Comparison of ENCODE assay signal across 8 cellular contexts in genomic region chr10:124917168-124917938, GRCh38. TPM values are rescaled to one million over a fixed set of nuclear protein-coding genes. Genes with fewer than 3 reads are reported as not detected.
DNase-seq lines count a peak whose midpoint lies in the region; ATAC-seq and TF ChIP-seq lines count a peak whose summit lies in the region.

No MANE protein-coding gene starts in this region.

- no peaks in the 10 kb centered on the region for H3K27me3 ChIP-seq in NT2/D1 (ENCODE audit: insufficient read depth, insufficient read length)
- H3K27me3 ChIP-seq in gastroesophageal sphincter = no peaks in the 10 kb centered on the region
- H3K27me3 ChIP-seq in uterus = no peaks in the 10 kb centered on the region

- TF ChIP-seq POLR2A in gastroesophageal sphincter (IDR thresholded peaks at IDR 0.05) (peak in 1 of 2 donors; percentile 18), uterus (IDR thresholded peaks at IDR 0.05) (peak in 1 of 2 donors; percentile 36)

- 0% methylated on average over 6 to 9 of the region's 81 CpGs for WGBS in gastroesophageal sphincter (ENCODE audit: low coverage in 1 of 2), 2 donors

- ATAC-seq in Right ventricle myocardium superior (ENCODE audit: poor library complexity) (peak; percentile 8), HG02943 (IDR thresholded peaks at IDR 0.05; ENCODE audit: low read depth, unreplicated experiment) (peak; percentile 20), gastroesophageal sphincter (peak; percentile 38), omental fat pad (ENCODE audit: low FRiP score) (peak; percentile 37)

- TF ChIP-seq CTCF in gastroesophageal sphincter (IDR thresholded peaks at IDR 0.05) (no peak), omental fat pad (IDR thresholded peaks at IDR 0.05) (no peak), uterus (IDR thresholded peaks at IDR 0.05) (no peak)

- H3K27ac ChIP-seq in gastroesophageal sphincter (peak overlapping the region; percentile 95 to 99 (median 98)), uterus (peak overlapping the region; percentile 94 to 100)

- TF ChIP-seq EP300 in gastroesophageal sphincter (IDR thresholded peaks at IDR 0.05) = no peak

- H3K9ac ChIP-seq in NT2/D1 (ENCODE audit: insufficient read length, low read depth) = peak overlapping the region; percentile 92

- intact Hi-C loops in Right ventricle myocardium superior (cut with DNase I) = no loop called here
- intact Hi-C loops in cardiac septum (cut with DNase I) = loop anchor here (5.0 to 10.0 kb wide), 3 partner anchors 75 to 247 kb away; partner anchors contain the start of genes CTBP2 and EEF1AKMT2
- intact Hi-C loops in uterus (cut with DNase I; ENCODE audit: low total_unique reads) = no loop called here

- H3K36me3 ChIP-seq in NT2/D1 (ENCODE audit: insufficient read depth, insufficient read length, low read length) (peaks cover under 1% of the 10 kb centered on the region), gastroesophageal sphincter (no peaks in the 10 kb centered on the region), uterus (no peaks in the 10 kb centered on the region)

- DNase-seq in Right ventricle myocardium superior (peak; percentile 53), cardiac septum (ENCODE audit: low spot score) (no peak), NT2/D1 (ENCODE audit: low read depth, low spot score) (no peak), omental fat pad (ENCODE audit: low spot score) (no peak), uterus (peak; percentile 39 to 54)
- DNase-seq in activated naive CD4-positive, alpha-beta T cell treated with Interleukin-2 at 50 U/mL for 16 hours = peak; percentile 48

- H3K4me3 ChIP-seq in NT2/D1 (ENCODE audit: insufficient read length, low read depth) = peak overlapping the region; percentile 86
- H3K4me3 ChIP-seq in gastroesophageal sphincter = peak overlapping the region; percentile 60 to 67
- H3K4me3 ChIP-seq in uterus = peak overlapping the region; percentile 60 to 99

- H3K9me3 ChIP-seq in NT2/D1 (ENCODE audit: insufficient read depth, low read length) (no peaks in the 10 kb centered on the region), gastroesophageal sphincter (no peaks in the 10 kb centered on the region), uterus (no peaks in the 10 kb centered on the region)

- no peaks in the 10 kb centered on the region for H3K4me1 ChIP-seq in NT2/D1 (ENCODE audit: insufficient read depth, insufficient read length)
- H3K4me1 ChIP-seq in gastroesophageal sphincter = peaks cover 0 to 52% (median 13%) of the 10 kb centered on the region in 3 donors
- peaks cover 5 to 11% of the 10 kb centered on the region in 2 donors for H3K4me1 ChIP-seq in uterus

RNA-seq across cellular contexts. Expression of gene ZRANB1, which starts 24.6 kb away (rescaled TPM):
- total RNA-seq in Right ventricle myocardium superior (24.2 TPM), cardiac septum (25.7 TPM), gastroesophageal sphincter (10 to 100 TPM; 35.5 to 48.7 (median 44.3) TPM), omental fat pad (10 to 100 TPM; 25.9 to 34.2 (median 34.1) TPM), uterus (10 to 100 TPM; 14.9 to 55.3 (median 28.3) TPM)

Comparison
In these comparisons a context has a peak if more than half of its experiments do, and no peak if none do; other contexts are left out.
1. DNase-seq: peak in Right ventricle myocardium superior (single experiment), activated naive CD4-positive, alpha-beta T cell treated with Interleukin-2 at 50 U/mL for 16 hours (single experiment) and uterus (2 of 2); none in cardiac septum (single experiment), NT2/D1 (single experiment) and omental fat pad (single experiment).
2. Peak in every context shown above with its lines, with median percentiles within 50 percentile points of each other: ATAC-seq and H3K4me3 ChIP-seq.